Comparison of ENCODE assay signal across 20 cellular contexts in the genomic region with DNA sequence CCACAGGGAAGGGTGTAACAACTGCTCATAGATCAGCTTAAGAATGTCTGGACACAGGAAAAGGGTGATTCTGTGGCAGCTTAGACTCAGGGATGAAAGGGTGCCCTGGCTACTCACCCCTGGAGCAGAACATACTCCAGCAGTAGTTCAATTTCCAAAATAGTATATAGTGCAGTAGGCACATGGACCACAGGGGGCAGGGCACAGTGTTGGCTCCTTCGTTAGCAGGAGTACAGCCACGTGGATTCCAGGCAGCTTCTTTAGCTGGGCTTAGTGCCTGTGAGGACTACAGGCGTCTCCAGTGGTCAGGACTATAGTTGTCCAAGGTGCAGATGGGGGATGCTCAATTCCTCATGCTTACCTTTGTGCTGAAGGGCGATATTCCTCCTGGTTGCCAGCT.
DNase-seq lines count a peak whose midpoint lies in the region; ATAC-seq, FAIRE-seq and TF ChIP-seq lines count a peak whose summit lies in the region.
"Had no signal": no experiment of that assay in that cellular context is flagged by ENCODE, and none has a peak within 500 bp of the region (broad histone marks: within the 10 kb centered on the region; RNA-seq: fewer than 3 reads in every experiment).

No MANE protein-coding gene starts in this region.

- H3K56ac ChIP-seq in H1 (replicated peaks; ENCODE audit: insufficient read length, low read depth, low read length) = no peak overlapping the region

- TF ChIP-seq EP300 in H1 (IDR thresholded peaks at IDR 0.05; ENCODE audit: borderline replicate concordance in 1 of 2, low read depth in 2 of 2, low read length in 2 of 2) = no peak

- H3K23ac ChIP-seq in H1 (ENCODE audit: insufficient read length) = no peak overlapping the region

- peak in 1 of 2 experiments; percentile 20; a peak in 1 of 4 replicates for TF ChIP-seq RAD21 in H1 (IDR thresholded peaks at IDR 0.05 in 1 of 2, conservative IDR thresholded peaks at IDR 0.05 in 1 of 2; ENCODE audit: low read depth in 2 of 2, low read length in 2 of 2)

- no peak overlapping the region for H2BK12ac ChIP-seq in H1 (ENCODE audit: low read depth, low read length)

- H4K5ac ChIP-seq in H1 (ENCODE audit: insufficient read length, low read depth, low read length) = no peak overlapping the region

- FAIRE-seq in H1 (lab: Jason Lieb, UNC) = no peak
- FAIRE-seq: D721Med had no signal

- no peak overlapping the region for H2BK5ac ChIP-seq in H1 (ENCODE audit: low read depth, low read length)

- no peak overlapping the region for H3K18ac ChIP-seq in H1 (ENCODE audit: extremely low read depth, low read length)

- no peak for TF ChIP-seq POLR2A in NB4 (IDR thresholded peaks at IDR 0.05; ENCODE audit: extremely low read depth, insufficient read length)
- no peak for TF ChIP-seq POLR2A in H1 (IDR thresholded peaks at IDR 0.05; ENCODE audit: control extremely low read depth in 1 of 2, low read depth in 2 of 2, low read length in 2 of 2)

- 0 out of 2 replicates have a peak overlapping the region, but pooled peaks have one; percentile 46 for H2BK15ac ChIP-seq in H1 (ENCODE audit: low read length)

- no peak overlapping the region for H3K14ac ChIP-seq in H1 (ENCODE audit: insufficient read length)

- TF ChIP-seq CTCF in NB4 (IDR thresholded peaks at IDR 0.05; ENCODE audit: low read depth, low read length) (peak; percentile 17), H1 (IDR thresholded peaks at IDR 0.05; ENCODE audit: control extremely low read depth in 1 of 3, insufficient read depth in 1 of 3, low read depth in 1 of 3, low read length in 3 of 3) (peak; percentile 11 to 33 (median 12); a peak in 2 of 4 replicates), omental fat pad (IDR thresholded peaks at IDR 0.05) (no peak)

- intact Hi-C loops in aorta (cut with DNase I) = no loop called here

- peak; percentile 25 for DNase-seq in DMS 273 (lab: John Stamatoyannopoulos, UW; ENCODE audit: unreplicated experiment)
- DNase-seq in DMS 273 treated with DMSO at 0.1 percent for 48 hours (lab: John Stamatoyannopoulos, UW) = no peak
- DNase-seq in NB4 (ENCODE audit: low read depth) = no peak
- no peak for DNase-seq in H1 (ENCODE audit: low read depth in 1 of 2, low spot score in 2 of 2)
- no peak for DNase-seq in aorta
- DNase-seq in iPS-NIHi7 (ENCODE audit: extremely low spot score) = no peak
- no peak for DNase-seq in omental fat pad (ENCODE audit: low spot score)
- DNase-seq in dermis blood vessel endothelial cell = no peak
- DNase-seq: CD8-positive, alpha-beta T cell; GDM1; H7; IMR-90; NCI-H1417 treated with DMSO at 0.1 percent for 48 hours; NCI-H1930; NCI-H2171; NCI-H446; NCI-H69; PC-3 had no signal

- H3K4ac ChIP-seq in H1 (replicated peaks; ENCODE audit: insufficient read length, low read depth, low read length) = no peak overlapping the region

- no peak overlapping the region for H2BK120ac ChIP-seq in H1 (replicated peaks; ENCODE audit: low read depth, low read length)

- H3K27ac ChIP-seq in H1 (ENCODE audit: low read depth, low read length) = no peak overlapping the region
- H3K27ac ChIP-seq in aorta (ENCODE audit: low read depth in 1 of 2, low read length in 2 of 2) = no peak overlapping the region
- H3K27ac ChIP-seq: 22Rv1 had no signal

- no peaks in the 10 kb centered on the region for H4K20me1 ChIP-seq in H1 (replicated peaks in 1 of 2; ENCODE audit: control insufficient read depth in 1 of 2, insufficient read depth in 2 of 2, low read length in 2 of 2)

- no peak overlapping the region for H3K4me3 ChIP-seq in NB4 (ENCODE audit: low read depth, low read length)
- no peak overlapping the region for H3K4me3 ChIP-seq in H1 (ENCODE audit: extremely low read depth in 1 of 4, insufficient read depth in 2 of 4, low read depth in 3 of 4, low read length in 4 of 4)
- no peak overlapping the region for H3K4me3 ChIP-seq in aorta (ENCODE audit: low read length in 2 of 2)

- POLR2A ChIA-PET in H1 (lab: Charles Lee; ENCODE audit: partially characterized antibody) = no interaction called here

- H3K4me1 ChIP-seq in H1 (replicated peaks in 1 of 4; ENCODE audit: control insufficient read depth in 3 of 4, insufficient read depth in 4 of 4, low read length in 3 of 4) (no peaks in the 10 kb centered on the region), aorta (ENCODE audit: control insufficient read depth in 1 of 2, insufficient read depth in 2 of 2, low read length in 2 of 2) (no peaks in the 10 kb centered on the region)

- H3K36me3 ChIP-seq in H1 (ENCODE audit: control insufficient read depth in 2 of 4, insufficient read depth in 4 of 4, low read length in 3 of 4) (peaks cover 0 to 6% (median 0%) of the 10 kb centered on the region in 4 experiments; a peak in 1 of 8 replicates), aorta (ENCODE audit: control insufficient read depth in 1 of 2, insufficient read depth in 2 of 2, low read length in 1 of 2) (no peaks in the 10 kb centered on the region)

- H3K4me2 ChIP-seq in H1 (ENCODE audit: insufficient read depth in 1 of 2, low read depth in 2 of 2, low read length in 2 of 2) = no peak overlapping the region

- 86% methylated on average over 4 of the region's 4 CpGs; no CpG with 5 or more reads in 1 of the 2 experiments for WGBS in H1 (ENCODE audit: extremely low coverage in 1 of 2, insufficient coverage in 1 of 2, insufficient read length in 1 of 2, insufficient replicate concordance in 2 of 2, low coverage in 1 of 2, low lambda C conversion rate in 2 of 2, missing lambda C conversion rate in 1 of 2), 2 experiments
- 54 to 59% methylated on average over 4 of the region's 4 CpGs for WGBS in aorta, 2 donors

- H3K27me3 ChIP-seq in H1 (replicated peaks in 1 of 4; ENCODE audit: control insufficient read depth in 3 of 4, extremely low read depth in 1 of 4, insufficient read depth in 3 of 4, low read length in 3 of 4) (no peaks in the 10 kb centered on the region), aorta (ENCODE audit: control insufficient read depth in 1 of 2, insufficient read depth in 2 of 2, low read length in 1 of 2) (no peaks in the 10 kb centered on the region)

- no peak overlapping the region for H2AK5ac ChIP-seq in H1 (ENCODE audit: low read depth, low read length)

- H3K23me2 ChIP-seq in H1 (ENCODE audit: low read depth, low read length) = no peaks in the 10 kb centered on the region

- H3K79me1 ChIP-seq in H1 (ENCODE audit: low read depth, low read length) = no peaks in the 10 kb centered on the region

- H2AFZ ChIP-seq in H1 (ENCODE audit: low read length) = no peak overlapping the region

- no peak overlapping the region for H2BK20ac ChIP-seq in H1 (ENCODE audit: low read length)

- ATAC-seq in aorta (ENCODE audit: low FRiP score) (peak; percentile 44), omental fat pad (ENCODE audit: low FRiP score) (no peak)
- ATAC-seq: CD8-positive, alpha-beta T cell; PC-3 had no signal

- H3K9ac ChIP-seq in H1 (replicated peaks in 1 of 4; ENCODE audit: extremely low read depth in 1 of 4, low read depth in 3 of 4, low read length in 3 of 4) = no peak overlapping the region

- H4K91ac ChIP-seq in H1 (replicated peaks; ENCODE audit: insufficient read length, low read length) = no peak overlapping the region

- H3K9me3 ChIP-seq in H1 (ENCODE audit: insufficient read depth in 2 of 2, low read depth in 1 of 2, low read length in 1 of 2) (peaks cover 15 to 16% of the 10 kb centered on the region in 2 experiments), aorta (ENCODE audit: control insufficient read depth, low read length) (peaks cover 6% of the 10 kb centered on the region)

- no peak overlapping the region for H4K8ac ChIP-seq in H1 (ENCODE audit: extremely low read depth, insufficient read depth, low read length)

- CTCF ChIA-PET in H1 (lab: Charles Lee; ENCODE audit: partially characterized antibody) = interaction anchor here (0.6 to 5.1 kb wide), 30 partner anchors 9 to 717 kb away, joined by 3 to 43 read pairs (median 4); no protein-coding TSS in a partner anchor

- H3K79me2 ChIP-seq in H1 (ENCODE audit: control insufficient read depth in 1 of 2, insufficient read depth in 2 of 2, low read length in 2 of 2) = no peaks in the 10 kb centered on the region

TF ChIP-seq in H1, 55 proteins besides CTCF, POLR2A, EP300 and RAD21:
- no peak for TF ChIP-seq SIN3A (conservative IDR thresholded peaks at IDR 0.05 in 1 of 2, IDR thresholded peaks at IDR 0.05 in 1 of 2; ENCODE audit: low read depth in 1 of 2, low read length in 2 of 2)
- no peak for TF ChIP-seq CBX5 (IDR thresholded peaks at IDR 0.05; ENCODE audit: low read depth, low read length)

Comparison
In these comparisons a context has a peak if more than half of its experiments do, and no peak if none do; other contexts are left out.
1. CTCF ChIP-seq: peak in NB4 (single experiment) and H1 (3 of 3); none in omental fat pad (0 of 3).